ENCODE assay signal across 8 cellular contexts in genomic region chr5:126778675-126779403, GRCh38. TPM values are rescaled to one million over a fixed set of nuclear protein-coding genes. Genes with fewer than 3 reads are reported as not detected.
DNase-seq lines count a peak whose midpoint lies in the region; ATAC-seq, FAIRE-seq and TF ChIP-seq lines count a peak whose summit lies in the region.

No MANE protein-coding gene starts in this region.

- H3K9me3 Mint-ChIP-seq in activated T-cell treated with anti-CD3 and anti-CD28 coated beads, Interleukin-2, amount 50 U/mL, for 72 hours: no peaks in the 10 kb centered on the region

- no peaks in the 10 kb centered on the region for H3K9me1 ChIP-seq in keratinocyte (ENCODE audit: control insufficient read depth, extremely low read depth, insufficient read depth, low read length)

- peaks cover 57% of the 10 kb centered on the region for H3K79me2 ChIP-seq in keratinocyte (ENCODE audit: control insufficient read depth, insufficient read depth, low read length)

- dilution Hi-C loops in keratinocyte (cut with MboI; ENCODE audit: extremely low pct_ligation_motif_present, low sequenced_read_pairs): no loop called here

- 19 to 20% methylated on average over 12 to 17 of the region's 17 CpGs for WGBS in testis, 2 donors

- no peaks in the 10 kb centered on the region for H3K4me1 ChIP-seq in ES-I3 (ENCODE audit: insufficient read depth, low read length)
- H3K4me1 ChIP-seq in keratinocyte (ENCODE audit: control insufficient read depth, extremely low read depth, insufficient read depth, low read length): peaks cover 20% of the 10 kb centered on the region
- H3K4me1 ChIP-seq in testis: no peaks in the 10 kb centered on the region
- peaks cover 16% of the 10 kb centered on the region for H3K4me1 ChIP-seq in mucosa of descending colon (ENCODE audit: low read depth)

- H2AFZ ChIP-seq in keratinocyte (ENCODE audit: control insufficient read depth, low read length): peak overlapping the region; percentile 94

- FAIRE-seq in keratinocyte (lab: Jason Lieb, UNC): no peak

- H3K9ac ChIP-seq in ES-I3 (ENCODE audit: low read depth, low read length) (peak overlapping the region; percentile 96), keratinocyte (ENCODE audit: control insufficient read depth, extremely low read depth, insufficient read depth, low read length) (peak overlapping the region; percentile 60)

- H3K4me3 Mint-ChIP-seq in activated T-cell treated with anti-CD3 and anti-CD28 coated beads, Interleukin-2, amount 50 U/mL, for 72 hours: peak overlapping the region; percentile 96 to 99

- H3K36me3 ChIP-seq in ES-I3 (ENCODE audit: insufficient read depth, low read length): no peaks in the 10 kb centered on the region
- H3K36me3 ChIP-seq in keratinocyte (ENCODE audit: control insufficient read depth in 2 of 2, extremely low read depth in 1 of 2, insufficient read depth in 2 of 2, low read length in 2 of 2): no peaks in the 10 kb centered on the region
- H3K36me3 ChIP-seq in testis (ENCODE audit: low read depth, missing control alignments): no peaks in the 10 kb centered on the region
- H3K36me3 ChIP-seq in mucosa of descending colon (ENCODE audit: low read depth): peaks cover 6% of the 10 kb centered on the region

- H3K4me1 Mint-ChIP-seq in activated T-cell treated with anti-CD3 and anti-CD28 coated beads, Interleukin-2, amount 50 U/mL, for 72 hours (ENCODE audit: low read depth): peaks cover 42% of the 10 kb centered on the region

- no peaks in the 10 kb centered on the region for H4K20me1 ChIP-seq in keratinocyte (ENCODE audit: control insufficient read depth, extremely low read depth, insufficient read depth, low read length)

- ATAC-seq in HG02852 (IDR thresholded peaks at IDR 0.05; ENCODE audit: unreplicated experiment) (peak; percentile 2), mucosa of descending colon (no peak)
- ATAC-seq in activated T-cell treated with anti-CD3 and anti-CD28 coated beads, Interleukin-2, amount 50 U/mL, for 72 hours (replicated peaks in 1 of 2): peak; percentile 4 to 6

- H3K27ac Mint-ChIP-seq in activated T-cell treated with anti-CD3 and anti-CD28 coated beads, Interleukin-2, amount 50 U/mL, for 72 hours: peak overlapping the region; percentile 89

- intact Hi-C loops in testis (cut with DNase I; ENCODE audit: low total_unique reads): no loop called here
- intact Hi-C loops in mucosa of descending colon (cut with DNase I, micrococcal nuclease): no loop called here

- peaks cover 8 to 17% of the 10 kb centered on the region in 2 donors for H3K36me3 Mint-ChIP-seq in activated T-cell treated with anti-CD3 and anti-CD28 coated beads, Interleukin-2, amount 50 U/mL, for 72 hours (ENCODE audit: insufficient read depth in 2 of 2)

- peak overlapping the region; percentile 93 for H3K4me2 ChIP-seq in keratinocyte (ENCODE audit: control insufficient read depth, extremely low read depth, insufficient read depth, low read depth, low read length)

- H3K27ac ChIP-seq in keratinocyte (ENCODE audit: control insufficient read depth, insufficient read depth, low read length): peak overlapping the region; percentile 56
- peak overlapping the region; percentile 9 to 90 for H3K27ac ChIP-seq in testis

- H3K4me3 ChIP-seq in keratinocyte (ENCODE audit: control insufficient read depth in 2 of 3, extremely low read depth in 1 of 3, insufficient read depth in 2 of 3, low read depth in 1 of 3, low read length in 3 of 3) (peak overlapping the region; percentile 53 to 85 (median 77)), testis (peak overlapping the region; percentile 66 to 80), mucosa of descending colon (no peak overlapping the region)

- no peaks in the 10 kb centered on the region for H3K27me3 Mint-ChIP-seq in activated T-cell treated with anti-CD3 and anti-CD28 coated beads, Interleukin-2, amount 50 U/mL, for 72 hours (ENCODE audit: low read depth)

- TF ChIP-seq CTCF in keratinocyte (optimal IDR thresholded peaks at IDR 0.05 in 1 of 3, IDR thresholded peaks at IDR 0.05 in 1 of 3, conservative IDR thresholded peaks at IDR 0.05 in 1 of 3; ENCODE audit: extremely low read depth in 1 of 3, insufficient read depth in 2 of 3, low read length in 3 of 3) (no peak), testis (IDR thresholded peaks at IDR 0.05) (no peak), mucosa of descending colon (IDR thresholded peaks at IDR 0.05) (no peak)

- no peak for TF ChIP-seq POLR2A in testis (IDR thresholded peaks at IDR 0.05)

- no peak for DNase-seq in activated T-cell treated with anti-CD3 and anti-CD28 coated beads, Interleukin-2, amount 50 U/mL, for 72 hours
- DNase-seq in keratinocyte (ENCODE audit: low read depth, low spot score) (no peak), testis (no peak), NCI-H82 (lab: John Stamatoyannopoulos, UW) (no peak), mucosa of descending colon (no peak), cerebellar cortex (ENCODE audit: low spot score) (no peak)

- H3K9me3 ChIP-seq in ES-I3 (ENCODE audit: control insufficient read depth, insufficient read depth, low read length) (no peaks in the 10 kb centered on the region), keratinocyte (ENCODE audit: control insufficient read depth, low read depth, low read length) (no peaks in the 10 kb centered on the region), testis (no peaks in the 10 kb centered on the region), mucosa of descending colon (no peaks in the 10 kb centered on the region)

- H3K27me3 ChIP-seq in keratinocyte (ENCODE audit: control insufficient read depth, extremely low read depth, insufficient read depth, low read length) (no peaks in the 10 kb centered on the region), testis (no peaks in the 10 kb centered on the region)

RNA-seq across cellular contexts. Expression of gene LMNB1, which starts 1.9 kb away (rescaled TPM):
- total RNA-seq in activated T-cell treated with anti-CD3 and anti-CD28 coated beads, Interleukin-2, amount 50 U/mL, for 72 hours: 100 to 1,000 TPM; 186 to 211 TPM
- polyA plus RNA-seq in keratinocyte (1.1 to 13.7 TPM (median 11.0 TPM) in 3 replicates), testis (ENCODE audit: insufficient read depth, low read depth, low replicate concordance) (26.1 TPM)
- polyA plus RNA-seq in keratinocyte (2011; ENCODE audit: low read depth): 0.84 TPM
- 2.1 and 4.0 TPM in 2 replicates for polyA plus RNA-seq in keratinocyte (2011; cell fraction: cytosol; rRNA removed)
- polyA plus RNA-seq in keratinocyte (2011; cell fraction: nucleus; rRNA removed): 2.3 and 3.1 TPM in 2 replicates
- polyA plus RNA-seq in keratinocyte (2012; ENCODE audit: low replicate concordance): 0.69 and 15.0 TPM in 2 replicates
- polyA minus RNA-seq in keratinocyte: 0.43 to 6.3 TPM (median 5.8 TPM) in 3 replicates
- polyA minus RNA-seq in keratinocyte (2011; cell fraction: cytosol; rRNA and poly(A)+ RNA removed): 4.8 TPM
- 2.2 and 2.9 TPM in 2 replicates for polyA minus RNA-seq in keratinocyte (2011; cell fraction: nucleus; rRNA and poly(A)+ RNA removed)
- total RNA-seq in testis (10 to 100 TPM; 13.7 to 15.9 TPM), mucosa of descending colon (10 to 100 TPM; 14.1 to 81.8 (median 30.6) TPM)
